ENCODE assay signal across 7 cellular contexts in the genomic region with DNA sequence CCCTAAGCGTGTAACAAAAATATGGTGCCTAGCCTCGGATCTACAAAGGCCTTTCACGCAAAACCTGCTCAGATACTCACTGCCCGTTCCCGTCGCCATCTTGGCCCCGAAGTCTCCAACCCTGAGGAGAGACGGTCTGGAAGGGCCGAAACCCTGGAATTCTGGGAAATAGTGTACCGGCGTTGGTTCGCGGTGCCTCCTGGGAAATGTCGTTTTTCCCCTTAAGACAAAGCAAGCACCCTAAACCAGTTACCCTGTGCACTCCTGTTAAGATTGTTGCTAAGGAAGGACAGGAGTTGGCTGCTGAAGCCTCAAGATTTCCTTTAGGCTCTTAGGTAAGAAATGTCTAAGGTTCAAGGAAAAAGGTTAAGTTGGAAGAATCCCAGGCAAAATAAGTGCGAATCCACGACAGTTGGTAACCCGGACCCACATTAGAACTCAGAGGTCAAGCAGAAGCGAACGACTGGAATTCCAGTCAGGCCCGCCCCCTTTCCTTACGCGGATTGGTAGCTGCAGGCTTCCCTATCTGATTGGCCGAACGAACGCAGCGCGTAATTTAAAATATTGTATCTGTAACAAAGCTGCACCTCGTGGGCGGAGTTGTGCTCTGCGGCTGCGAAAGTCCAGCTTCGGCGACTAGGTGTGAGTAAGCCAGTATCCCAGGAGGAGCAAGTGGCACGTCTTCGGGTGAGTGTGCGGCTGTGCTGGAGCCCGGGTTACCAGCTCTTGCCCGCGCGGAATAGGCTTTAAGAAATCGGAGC. TPM values are rescaled to one million over a fixed set of nuclear protein-coding genes. Genes with fewer than 3 reads are reported as not detected.
DNase-seq lines count a peak whose midpoint lies in the region; ATAC-seq and TF ChIP-seq lines count a peak whose summit lies in the region.

A gene with protein sequence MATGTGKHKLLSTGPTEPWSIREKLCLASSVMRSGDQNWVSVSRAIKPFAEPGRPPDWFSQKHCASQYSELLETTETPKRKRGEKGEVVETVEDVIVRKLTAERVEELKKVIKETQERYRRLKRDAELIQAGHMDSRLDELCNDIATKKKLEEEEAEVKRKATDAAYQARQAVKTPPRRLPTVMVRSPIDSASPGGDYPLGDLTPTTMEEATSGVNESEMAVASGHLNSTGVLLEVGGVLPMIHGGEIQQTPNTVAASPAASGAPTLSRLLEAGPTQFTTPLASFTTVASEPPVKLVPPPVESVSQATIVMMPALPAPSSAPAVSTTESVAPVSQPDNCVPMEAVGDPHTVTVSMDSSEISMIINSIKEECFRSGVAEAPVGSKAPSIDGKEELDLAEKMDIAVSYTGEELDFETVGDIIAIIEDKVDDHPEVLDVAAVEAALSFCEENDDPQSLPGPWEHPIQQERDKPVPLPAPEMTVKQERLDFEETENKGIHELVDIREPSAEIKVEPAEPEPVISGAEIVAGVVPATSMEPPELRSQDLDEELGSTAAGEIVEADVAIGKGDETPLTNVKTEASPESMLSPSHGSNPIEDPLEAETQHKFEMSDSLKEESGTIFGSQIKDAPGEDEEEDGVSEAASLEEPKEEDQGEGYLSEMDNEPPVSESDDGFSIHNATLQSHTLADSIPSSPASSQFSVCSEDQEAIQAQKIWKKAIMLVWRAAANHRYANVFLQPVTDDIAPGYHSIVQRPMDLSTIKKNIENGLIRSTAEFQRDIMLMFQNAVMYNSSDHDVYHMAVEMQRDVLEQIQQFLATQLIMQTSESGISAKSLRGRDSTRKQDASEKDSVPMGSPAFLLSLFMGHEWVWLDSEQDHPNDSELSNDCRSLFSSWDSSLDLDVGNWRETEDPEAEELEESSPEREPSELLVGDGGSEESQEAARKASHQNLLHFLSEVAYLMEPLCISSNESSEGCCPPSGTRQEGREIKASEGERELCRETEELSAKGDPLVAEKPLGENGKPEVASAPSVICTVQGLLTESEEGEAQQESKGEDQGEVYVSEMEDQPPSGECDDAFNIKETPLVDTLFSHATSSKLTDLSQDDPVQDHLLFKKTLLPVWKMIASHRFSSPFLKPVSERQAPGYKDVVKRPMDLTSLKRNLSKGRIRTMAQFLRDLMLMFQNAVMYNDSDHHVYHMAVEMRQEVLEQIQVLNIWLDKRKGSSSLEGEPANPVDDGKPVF (minus strand): TSS at position 115 of the 761 bp plus-strand sequence. CDS start 16 bp downstream, at position 99.
A gene (plus strand): TSS at position 597 of the 761 bp plus-strand sequence. CDS start 569 bp downstream, outside the sequence.

- H3K4me3 Mint-ChIP-seq in T-helper 2 cell treated with Interferon-gamma antibody and Interleukin-4, amounts not matched to agents 5 μg/mL and 100 μg/mL, for 36 hours, result no peak within 1 kb of the TSS

- peak within 1 kb of the TSS; percentile 77 for H3K27ac ChIP-seq in hepatocyte

- H3K9me3 Mint-ChIP-seq in T-helper 2 cell treated with Interferon-gamma antibody and Interleukin-4, amounts not matched to agents 5 μg/mL and 100 μg/mL, for 36 hours, result no peaks in the 10 kb centered on the region

- H3K4me2 ChIP-seq in hepatocyte, result peak within 1 kb of the TSS; percentile 86

- H3K36me3 ChIP-seq in hepatocyte (replicated peaks; ENCODE audit: insufficient read depth, low read depth), result no peaks in the 10 kb centered on the region

- no peak within 1 kb of the TSS for H3K27ac Mint-ChIP-seq in T-helper 2 cell treated with Interferon-gamma antibody and Interleukin-4, amounts not matched to agents 5 μg/mL and 100 μg/mL, for 36 hours

- peak within 1 kb of the TSS; percentile 79 for H2AFZ ChIP-seq in hepatocyte

- no peak for TF ChIP-seq CTCF in hepatocyte (IDR thresholded peaks at IDR 0.05; ENCODE audit: poor library complexity)

- no peaks in the 10 kb centered on the region for H3K27me3 Mint-ChIP-seq in T-helper 2 cell treated with Interferon-gamma antibody and Interleukin-4, amounts not matched to agents 5 μg/mL and 100 μg/mL, for 36 hours (ENCODE audit: low read depth)

- H3K4me3 ChIP-seq in hepatocyte, result peak within 1 kb of the TSS; percentile 86

- no peaks in the 10 kb centered on the region for H3K27me3 ChIP-seq in hepatocyte

- H3K4me1 ChIP-seq in hepatocyte (ENCODE audit: insufficient read depth), result peaks cover 11% of the 10 kb centered on the region

- no peaks in the 10 kb centered on the region for H3K9me2 ChIP-seq in hepatocyte (replicated peaks; ENCODE audit: insufficient read depth)

- H4K20me1 ChIP-seq in hepatocyte (ENCODE audit: insufficient read depth, poor library complexity, severe bottlenecking), result peaks cover 3% of the 10 kb centered on the region

- peaks cover 46% of the 10 kb centered on the region for H3K36me3 Mint-ChIP-seq in T-helper 2 cell treated with Interferon-gamma antibody and Interleukin-4, amounts not matched to agents 5 μg/mL and 100 μg/mL, for 36 hours (ENCODE audit: low read depth)

- peaks cover 18% of the 10 kb centered on the region for H3K4me1 Mint-ChIP-seq in T-helper 2 cell treated with Interferon-gamma antibody and Interleukin-4, amounts not matched to agents 5 μg/mL and 100 μg/mL, for 36 hours (ENCODE audit: low read depth)

- WGBS in hepatocyte (ENCODE audit: low lambda C conversion rate, missing lambda C conversion rate), result under 1% methylated on average over 41 of the region's 41 CpGs

- no peaks in the 10 kb centered on the region for H3K9me3 ChIP-seq in hepatocyte (ENCODE audit: low read depth)

- DNase-seq in NCI-H2029 (lab: John Stamatoyannopoulos, UW) (peak; percentile 96), astrocyte of the hippocampus (ENCODE audit: low read depth, low spot score) (peak; percentile 97), hepatocyte (ENCODE audit: low spot score) (peak; percentile 97), renal cortical epithelial cell (ENCODE audit: low read depth) (peak; percentile 96)
- DNase-seq in T-helper 2 cell treated with Interferon-gamma antibody and Interleukin-4, amounts not matched to agents 5 μg/mL and 100 μg/mL, for 36 hours (ENCODE audit: low spot score), result peak; percentile 91

- peak; percentile 89 for ATAC-seq in GM18511 (IDR thresholded peaks at IDR 0.05; ENCODE audit: unreplicated experiment)
- ATAC-seq in HG02981 (IDR thresholded peaks at IDR 0.05; ENCODE audit: unreplicated experiment), result peak; percentile 82

- peaks cover 52% of the 10 kb centered on the region for H3K79me2 ChIP-seq in hepatocyte

RNA-seq across cellular contexts. Expression of the first gene that starts in this region (rescaled TPM):
- total RNA-seq in hepatocyte (39.2 and 50.9 TPM in 2 replicates), renal cortical epithelial cell (16.0 and 51.3 TPM in 2 replicates)
- polyA plus RNA-seq in hepatocyte, result 50.7 and 53.0 TPM in 2 replicates

RNA-seq across cellular contexts. Expression of the second gene that starts in this region (rescaled TPM):
- 12.0 and 12.3 TPM in 2 replicates for total RNA-seq in hepatocyte
- polyA plus RNA-seq in hepatocyte, result 9.0 and 10.5 TPM in 2 replicates
- 1.3 and 17.9 TPM in 2 replicates for total RNA-seq in renal cortical epithelial cell

Comparison
In these comparisons a context has a peak if more than half of its experiments do, and no peak if none do; other contexts are left out.
1. Peak in every context shown above with its lines: DNase-seq, ATAC-seq, H3K4me3 ChIP-seq and H3K27ac ChIP-seq.